ENCODE assay signal across 8 cellular contexts in genomic region chr3:30606301-30607031, GRCh38. TPM values are rescaled to one million over a fixed set of nuclear protein-coding genes. Genes with fewer than 3 reads are reported as not detected.
DNase-seq lines count a peak whose midpoint lies in the region; ATAC-seq and TF ChIP-seq lines count a peak whose summit lies in the region.

TGFBR2 (plus strand) TSS chr3:30606601; CDS start chr3:30606884, 283 bp downstream.

- H3K27me3 Mint-ChIP-seq in CD4-positive, alpha-beta memory T cell = no peaks in the 10 kb centered on the region
- no peaks in the 10 kb centered on the region for H3K27me3 Mint-ChIP-seq in activated T-helper 2 cell treated with anti-CD3 and anti-CD28 coated beads, Interferon-gamma antibody, Interleukin-2, Interleukin-4, amounts not matched to agents 10 μg/mL and 5 μg/mL and 100 μg/mL, durations not matched to agents 14 hours and 24 hours and 36 hours (ENCODE audit: low read depth)
- H3K27me3 Mint-ChIP-seq in nephron (ENCODE audit: low read depth) = peaks cover 12% of the 10 kb centered on the region

- no peaks in the 10 kb centered on the region for H3K9me3 ChIP-seq in CD4-positive, alpha-beta memory T cell (ENCODE audit: control insufficient read depth in 1 of 2, low read length in 2 of 2)

- peak within 1 kb of the TSS; percentile 92 to 99 (median 98) for H3K27ac Mint-ChIP-seq in CD4-positive, alpha-beta memory T cell
- H3K27ac Mint-ChIP-seq in activated T-helper 2 cell treated with anti-CD3 and anti-CD28 coated beads, Interferon-gamma antibody, Interleukin-2, Interleukin-4, amounts not matched to agents 10 μg/mL and 5 μg/mL and 100 μg/mL, durations not matched to agents 14 hours and 24 hours and 36 hours = peak within 1 kb of the TSS; percentile 97
- peak within 1 kb of the TSS; percentile 88 to 95 (median 92) for H3K27ac Mint-ChIP-seq in nephron

- H3K27me3 ChIP-seq in CD4-positive, alpha-beta memory T cell (ENCODE audit: insufficient read depth, low read length) = no peaks in the 10 kb centered on the region

- POLR2A ChIA-PET in CD4-positive, alpha-beta memory T cell (lab: Charles Lee; ENCODE audit: partially characterized antibody) = interaction anchor here (0.6 to 18.1 kb wide), 27 partner anchors 12 to 1500 kb away, joined by 3 to 318 read pairs (median 10); partner anchors contain the start of genes GPD1L and STT3B

- no peaks in the 10 kb centered on the region for H3K9me3 Mint-ChIP-seq in CD4-positive, alpha-beta memory T cell
- H3K9me3 Mint-ChIP-seq in activated T-helper 2 cell treated with anti-CD3 and anti-CD28 coated beads, Interferon-gamma antibody, Interleukin-2, Interleukin-4, amounts not matched to agents 10 μg/mL and 5 μg/mL and 100 μg/mL, durations not matched to agents 14 hours and 24 hours and 36 hours = no peaks in the 10 kb centered on the region
- H3K9me3 Mint-ChIP-seq in nephron = no peaks in the 10 kb centered on the region

- peak within 1 kb of the TSS; percentile 85 for H3K27ac ChIP-seq in CD4-positive, alpha-beta memory T cell (ENCODE audit: low read depth, low read length)

- DNase-seq in CD4-positive, alpha-beta memory T cell = peak; percentile 67 to 90 (median 69)
- DNase-seq in activated T-helper 2 cell treated with anti-CD3 and anti-CD28 coated beads, Interferon-gamma antibody, Interleukin-2, Interleukin-4, amounts not matched to agents 10 μg/mL and 5 μg/mL and 100 μg/mL, durations not matched to agents 14 hours and 24 hours and 36 hours (ENCODE audit: low spot score) = peak; percentile 75
- peak; percentile 100 for DNase-seq in fibroblast of pulmonary artery (ENCODE audit: low read depth)
- peak; percentile 91 for DNase-seq in stimulated activated naive CD8-positive, alpha-beta T cell treated with anti-CD3 and anti-CD28 coated beads, Interleukin-15, Interleukin-2, amounts not matched to agents 100 U/mL and 50 U/mL, for 24 hours

- peak within 1 kb of the TSS; percentile 82 to 89 for H3K4me3 ChIP-seq in CD4-positive, alpha-beta memory T cell (ENCODE audit: low read length in 2 of 2)
- H3K4me3 ChIP-seq in fibroblast of pulmonary artery (replicated peaks; ENCODE audit: low read depth, low read length) = peak within 1 kb of the TSS; percentile 82

- peak within 1 kb of the TSS; percentile 97 to 99 (median 99) for H3K4me3 Mint-ChIP-seq in CD4-positive, alpha-beta memory T cell
- H3K4me3 Mint-ChIP-seq in activated T-helper 2 cell treated with anti-CD3 and anti-CD28 coated beads, Interferon-gamma antibody, Interleukin-2, Interleukin-4, amounts not matched to agents 10 μg/mL and 5 μg/mL and 100 μg/mL, durations not matched to agents 14 hours and 24 hours and 36 hours (ENCODE audit: low read depth) = peak within 1 kb of the TSS; percentile 94
- peak within 1 kb of the TSS; percentile 97 to 99 (median 98) for H3K4me3 Mint-ChIP-seq in nephron

- ATAC-seq in GM19438 (IDR thresholded peaks at IDR 0.05; ENCODE audit: low read depth, unreplicated experiment) (peak; percentile 72), HG03571 (IDR thresholded peaks at IDR 0.05; ENCODE audit: unreplicated experiment) (peak; percentile 77)
- peak; percentile 82 for ATAC-seq in stimulated activated naive CD8-positive, alpha-beta T cell treated with anti-CD3 and anti-CD28 coated beads, Interleukin-15, Interleukin-2, amounts not matched to agents 100 U/mL and 50 U/mL, for 24 hours

- intact Hi-C loops in CD4-positive, alpha-beta memory T cell (cut with micrococcal nuclease) = loop anchor here (1.0 to 2.0 kb wide), 2 partner anchors 25 to 52 kb away; no protein-coding TSS in a partner anchor
- intact Hi-C loops in activated T-helper 2 cell treated with anti-CD3 and anti-CD28 coated beads, Interferon-gamma antibody, Interleukin-2, Interleukin-4, amounts not matched to agents 10 μg/mL and 5 μg/mL and 100 μg/mL, durations not matched to agents 14 hours and 24 hours and 36 hours (cut with micrococcal nuclease) = loop anchor here (2.0 to 10.0 kb wide), 5 partner anchors 14 to 492 kb away; no protein-coding TSS in a partner anchor

- peaks cover 43 to 67% (median 48%) of the 10 kb centered on the region in 4 donors for H3K4me1 Mint-ChIP-seq in CD4-positive, alpha-beta memory T cell
- peaks cover 63% of the 10 kb centered on the region for H3K4me1 Mint-ChIP-seq in activated T-helper 2 cell treated with anti-CD3 and anti-CD28 coated beads, Interferon-gamma antibody, Interleukin-2, Interleukin-4, amounts not matched to agents 10 μg/mL and 5 μg/mL and 100 μg/mL, durations not matched to agents 14 hours and 24 hours and 36 hours (ENCODE audit: low read depth)
- H3K4me1 Mint-ChIP-seq in nephron = peaks cover 35% of the 10 kb centered on the region

- peak; percentile 43; the same call in 1 of the 2 replicates for TF ChIP-seq POLR2A in Raji (IDR thresholded peaks at IDR 0.05; ENCODE audit: insufficient read depth, low read depth, low read length)

- H3K36me3 ChIP-seq in CD4-positive, alpha-beta memory T cell (ENCODE audit: insufficient read depth, low read length) = no peaks in the 10 kb centered on the region

- no peak for TF ChIP-seq CTCF in fibroblast of pulmonary artery (IDR thresholded peaks at IDR 0.05; ENCODE audit: low read length, missing control alignments)
- peak in 2 of 3 experiments; percentile 12 to 26 for TF ChIP-seq CTCF in nephron (IDR thresholded peaks at IDR 0.05; ENCODE audit: unreplicated experiment in 3 of 3)

- CTCF ChIA-PET in CD4-positive, alpha-beta memory T cell (lab: Charles Lee; ENCODE audit: partially characterized antibody) = interaction anchor here (0.8 to 4.1 kb wide), 16 partner anchors 10 to 407 kb away, joined by 3 to 32 read pairs (median 6); no protein-coding TSS in a partner anchor

- H3K4me1 ChIP-seq in CD4-positive, alpha-beta memory T cell (ENCODE audit: insufficient read depth, low read length) = peaks cover 57% of the 10 kb centered on the region

- H3K36me3 Mint-ChIP-seq in CD4-positive, alpha-beta memory T cell = peaks cover 5 to 21% of the 10 kb centered on the region in 2 donors
- H3K36me3 Mint-ChIP-seq in activated T-helper 2 cell treated with anti-CD3 and anti-CD28 coated beads, Interferon-gamma antibody, Interleukin-2, Interleukin-4, amounts not matched to agents 10 μg/mL and 5 μg/mL and 100 μg/mL, durations not matched to agents 14 hours and 24 hours and 36 hours (ENCODE audit: low read depth) = peaks cover 18% of the 10 kb centered on the region
- H3K36me3 Mint-ChIP-seq in nephron (ENCODE audit: low read depth) = no peaks in the 10 kb centered on the region

RNA-seq across cellular contexts. Expression of gene TGFBR2, which starts in this region (rescaled TPM):
- 100 to 1,000 TPM; 110 TPM for total RNA-seq in CD4-positive, alpha-beta memory T cell
- polyA plus RNA-seq in CD4-positive, alpha-beta memory T cell = 100 to 1,000 TPM in 1 of 2 donors, 10 to 100 TPM in 1; 58.7 to 110 TPM
- total RNA-seq in activated T-helper 2 cell treated with anti-CD3 and anti-CD28 coated beads, Interferon-gamma antibody, Interleukin-2, Interleukin-4, amounts not matched to agents 10 μg/mL and 5 μg/mL and 100 μg/mL, durations not matched to agents 14 hours and 24 hours and 36 hours = 19.5 and 19.8 TPM in 2 replicates

Comparison
In these comparisons a context has a peak if more than half of its experiments do, and no peak if none do; other contexts are left out.
1. Peak in every context shown above with its lines: DNase-seq, ATAC-seq, H3K4me3 ChIP-seq and H3K27ac ChIP-seq.